ENCODE assay signal across 1 cellular context in the genomic region with DNA sequence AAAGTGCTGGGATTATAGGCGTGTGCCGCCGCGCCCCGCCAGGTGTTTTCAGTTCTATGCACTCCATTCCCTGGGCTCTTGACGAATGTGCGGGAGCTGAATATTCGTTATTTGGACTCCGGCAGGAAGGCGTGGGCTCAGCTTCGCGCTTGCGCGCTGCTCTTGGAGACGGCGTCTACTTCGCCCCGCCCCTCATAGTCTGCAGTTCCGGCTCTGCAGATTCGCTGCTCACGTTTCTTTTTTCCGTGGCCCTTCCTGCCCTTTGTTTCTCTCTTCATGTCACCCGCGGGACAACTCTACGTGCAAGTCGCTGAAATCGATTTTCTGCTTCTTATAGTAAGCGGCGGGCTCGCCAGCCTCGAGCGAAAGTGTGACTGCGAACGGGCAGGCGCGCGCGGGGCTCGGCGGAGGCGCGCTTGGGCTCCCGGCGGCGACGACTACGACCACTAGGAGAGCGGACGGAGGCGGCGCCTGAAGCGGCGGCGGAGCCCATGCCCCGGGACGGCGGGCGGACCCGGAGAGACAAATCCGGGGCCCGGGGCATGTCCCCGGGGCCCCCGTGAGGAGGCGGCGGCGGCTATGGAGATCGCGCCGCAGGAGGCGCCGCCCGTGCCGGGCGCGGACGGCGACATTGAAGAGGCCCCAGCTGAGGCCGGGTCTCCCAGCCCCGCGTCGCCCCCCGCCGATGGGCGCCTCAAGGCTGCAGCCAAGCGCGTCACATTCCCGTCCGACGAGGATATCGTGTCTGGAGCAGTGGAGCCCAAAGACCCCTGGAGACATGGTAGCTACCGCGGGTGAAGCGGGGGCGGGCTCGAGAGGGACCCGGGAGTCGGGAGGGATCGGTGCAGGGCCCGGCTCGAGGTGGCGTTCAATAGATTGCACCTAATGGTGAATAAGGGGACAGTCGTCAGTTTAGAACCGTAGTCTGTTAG.
TF ChIP-seq lines count a peak whose summit lies in the region.

Gene PPP1R37, plus strand, starts transcription at position 433 of the 932 bp plus-strand sequence. Its CDS starts 147 bp downstream, at position 580.

TF ChIP-seq in K562, 482 proteins besides CTCF, POLR2A, EP300 and RAD21 (continued from another document and continues in another):
- no peak; the same call in 1 of the 2 replicates for TF ChIP-seq MYBL2 (IDR thresholded peaks at IDR 0.05; ENCODE audit: low read depth)
- TF ChIP-seq MYBL2 (CRISPR knock-in tag; IDR thresholded peaks at IDR 0.05; ENCODE audit: borderline replicate concordance) = no peak
- no peak for TF ChIP-seq GATA2 (CRISPR knock-in tag; IDR thresholded peaks at IDR 0.05)
- peak; percentile 83 for TF ChIP-seq RBM22 (IDR thresholded peaks at IDR 0.05; ENCODE audit: low read depth, low read length, poor library complexity, severe bottlenecking)
- TF ChIP-seq RBM17 (IDR thresholded peaks at IDR 0.05; ENCODE audit: borderline replicate concordance, low read depth, low read length) = no peak
- TF ChIP-seq TAF9B (IDR thresholded peaks at IDR 0.05; ENCODE audit: partially characterized antibody) = no peak
- TF ChIP-seq TFAM (CRISPR knock-in tag; conservative IDR thresholded peaks at IDR 0.05) = no peak
- no peak for TF ChIP-seq MAFF (IDR thresholded peaks at IDR 0.05; ENCODE audit: low read length)
- peak; percentile 76 for TF ChIP-seq ZNF395 (CRISPR knock-in tag; IDR thresholded peaks at IDR 0.05)
- peak; percentile 15 for TF ChIP-seq POLR2B (IDR thresholded peaks at IDR 0.05; ENCODE audit: low read depth, partially characterized antibody)
- TF ChIP-seq SRSF3 (IDR thresholded peaks at IDR 0.05; ENCODE audit: insufficient read depth, low read length) = 0 out of 2 replicates have a peak, but pooled peaks have one; percentile 20
- no peak for TF ChIP-seq CUX1 (CRISPR knock-in tag; IDR thresholded peaks at IDR 0.05)
- TF ChIP-seq HNRNPL (IDR thresholded peaks at IDR 0.05; ENCODE audit: low read depth, low read length) = no peak
- TF ChIP-seq HNRNPLL (IDR thresholded peaks at IDR 0.05; ENCODE audit: low read depth, low read length, poor library complexity, severe bottlenecking) = peak; percentile 53
- peak; percentile 67; the same call in 1 of the 2 replicates for TF ChIP-seq HLTF (IDR thresholded peaks at IDR 0.05)
- TF ChIP-seq SMAD1 (IDR thresholded peaks at IDR 0.05; ENCODE audit: low read depth, low read length, partially characterized antibody) = no peak
- no peak for TF ChIP-seq ZNF408 (CRISPR knock-in tag; IDR thresholded peaks at IDR 0.05; ENCODE audit: low read depth)
- no peak for TF ChIP-seq NELFE (IDR thresholded peaks at IDR 0.05; ENCODE audit: insufficient read depth, insufficient read length)
- no peak for TF ChIP-seq OTX1 (CRISPR knock-in tag; IDR thresholded peaks at IDR 0.05)
- TF ChIP-seq ZFX (CRISPR knock-in tag; IDR thresholded peaks at IDR 0.05) = peak; percentile 48
- TF ChIP-seq SMAD3 (CRISPR knock-in tag; conservative IDR thresholded peaks at IDR 0.05) = 0 out of 2 replicates have a peak, but pooled peaks have one; percentile 14
- 0 out of 2 replicates have a peak, but pooled peaks have one; percentile 39 for TF ChIP-seq NR2C2 (CRISPR knock-in tag; IDR thresholded peaks at IDR 0.05)
- TF ChIP-seq NR2C2 (tag; IDR thresholded peaks at IDR 0.05) = peak; percentile 57; the same call in 1 of the 2 replicates
- TF ChIP-seq CXXC5 (CRISPR knock-in tag; IDR thresholded peaks at IDR 0.05) = peak; percentile 99
- no peak for TF ChIP-seq MCM3 (IDR thresholded peaks at IDR 0.05)
- TF ChIP-seq SUPT5H (IDR thresholded peaks at IDR 0.05) = peak; percentile 69
- TF ChIP-seq CBFA2T3 (IDR thresholded peaks at IDR 0.05) = no peak
- no peak for TF ChIP-seq SPI1 (IDR thresholded peaks at IDR 0.05; ENCODE audit: borderline replicate concordance, low read depth, low read length)
- peak; percentile 92 to 94 for TF ChIP-seq NRF1 (conservative IDR thresholded peaks at IDR 0.05 in 1 of 2, IDR thresholded peaks at IDR 0.05 in 1 of 2)
- no peak; the same call in 1 of the 2 replicates for TF ChIP-seq THAP12 (CRISPR knock-in tag; IDR thresholded peaks at IDR 0.05)
- no peak for TF ChIP-seq ESRRA (IDR thresholded peaks at IDR 0.05; ENCODE audit: borderline replicate concordance, low read depth)
- TF ChIP-seq BMI1 (IDR thresholded peaks at IDR 0.05; ENCODE audit: low read length) = peak; percentile 27; the same call in 1 of the 2 replicates
- TF ChIP-seq RBFOX2 (IDR thresholded peaks at IDR 0.05; ENCODE audit: low read depth, low read length) = peak; percentile 86
- no peak for TF ChIP-seq ZBTB26 (CRISPR knock-in tag; IDR thresholded peaks at IDR 0.05)
- no peak for TF ChIP-seq ZSCAN32 (CRISPR knock-in tag; IDR thresholded peaks at IDR 0.05)
